ENCODE assay signal across 10 cellular contexts in genomic region chr13:64791373-64791772, GRCh38.
"Had no signal": no experiment of that assay in that cellular context is flagged by ENCODE, and none has a peak within 500 bp of the region (broad histone marks: within the 10 kb centered on the region; RNA-seq: fewer than 3 reads in every experiment).

No MANE protein-coding gene starts in this region.

- H3K4me1 Mint-ChIP-seq: IgD-negative memory B cell had no signal

- H3K27ac ChIP-seq: HL-60, KMS-11 had no signal

- H3K27me3 Mint-ChIP-seq: IgD-negative memory B cell had no signal

- ATAC-seq: HepG2, K562 had no signal

- H3K36me3 Mint-ChIP-seq: IgD-negative memory B cell had no signal

- H3K9ac ChIP-seq: KMS-11 had no signal

- H3K4me3 ChIP-seq: K562 had no signal

- DNase-seq: IMR-90, Kasumi-1, KBM-7, KG1 had no signal

- H3K4me2 ChIP-seq: KMS-11 had no signal

- H3K4me3 Mint-ChIP-seq: IgD-negative memory B cell had no signal

- FAIRE-seq: HepG2, HTR-8/SVneo, K562 had no signal

- H3K27ac Mint-ChIP-seq: IgD-negative memory B cell had no signal
